In genomic region chr1:207808322-207808705, GRCh38 we compare ENCODE assay signal across 9 cellular contexts. TPM values are rescaled to one million over a fixed set of nuclear protein-coding genes. Genes with fewer than 3 reads are reported as not detected.
DNase-seq lines count a peak whose midpoint lies in the region; ATAC-seq and TF ChIP-seq lines count a peak whose summit lies in the region.
"Had no signal": no experiment of that assay in that cellular context is flagged by ENCODE, and none has a peak within 500 bp of the region (broad histone marks: within the 10 kb centered on the region; RNA-seq: fewer than 3 reads in every experiment).

No MANE protein-coding gene starts in this region.

- H3K4me1 ChIP-seq in gastroesophageal sphincter (peaks cover 46 to 100% (median 87%) of the 10 kb centered on the region in 3 donors), gastrocnemius medialis (peaks cover 83 to 94% of the 10 kb centered on the region in 2 donors)

- H3K4me3 ChIP-seq in gastroesophageal sphincter (no peak overlapping the region), gastrocnemius medialis (peak overlapping the region in 3 of 4 donors; percentile 11 to 26 (median 23))

- intact Hi-C loops in gastrocnemius medialis (cut with DNase I; ENCODE audit: low total_unique reads): loop anchor here (10.0 kb wide), 1 partner anchor 426 kb away; no protein-coding TSS in a partner anchor

- 45 to 75% methylated on average over 2 to 5 of the region's 7 CpGs for WGBS in gastroesophageal sphincter (ENCODE audit: low coverage in 1 of 2), 2 donors

- in situ Hi-C loops in gastrocnemius medialis (cut with MboI; ENCODE audit: low sequenced_read_pairs in 4 of 4): loop anchor here in 1 of 4 donors (25.0 kb wide), 1 partner anchor 1121 kb away; the partner anchor contains the start of gene MAPKAPK2

- no peaks in the 10 kb centered on the region for H3K27me3 ChIP-seq in gastroesophageal sphincter
- H3K27me3 ChIP-seq in gastrocnemius medialis: no peaks in the 10 kb centered on the region

- H3K27ac ChIP-seq in gastroesophageal sphincter (peak overlapping the region in 3 of 4 donors; percentile 88 to 99 (median 97)), gastrocnemius medialis (peak overlapping the region; percentile 96 to 100 (median 99))

- TF ChIP-seq CTCF in gastroesophageal sphincter (IDR thresholded peaks at IDR 0.05) (no peak), gastrocnemius medialis (IDR thresholded peaks at IDR 0.05 in 4 of 5, conservative IDR thresholded peaks at IDR 0.05 in 1 of 5) (no peak)

- peak; percentile 30 for DNase-seq in DMS79 treated with DMSO at 0.1 percent for 48 hours (lab: John Stamatoyannopoulos, UW)
- peak; percentile 9 for DNase-seq in SHP77 treated with DMSO at 0.1 percent for 48 hours (lab: John Stamatoyannopoulos, UW)
- peak; percentile 70 to 88 for DNase-seq in gastrocnemius medialis
- no peak for DNase-seq in mesenteric fat pad (ENCODE audit: low spot score)
- DNase-seq in SKM-1 (lab: John Stamatoyannopoulos, UW; ENCODE audit: unreplicated experiment): no peak
- DNase-seq: NCI-H524 had no signal

- H3K9me3 ChIP-seq in gastroesophageal sphincter (no peaks in the 10 kb centered on the region), gastrocnemius medialis (no peaks in the 10 kb centered on the region)

- ATAC-seq in gastroesophageal sphincter: no peak
- peak; percentile 4 to 43 for ATAC-seq in gastrocnemius medialis
- ATAC-seq in GM18867 (IDR thresholded peaks at IDR 0.05; ENCODE audit: unreplicated experiment): no peak
- ATAC-seq in GM18502 (IDR thresholded peaks at IDR 0.05; ENCODE audit: poor library complexity, unreplicated experiment): no peak

- peaks cover 7 to 100% of the 10 kb centered on the region in 2 donors for H3K36me3 ChIP-seq in gastroesophageal sphincter
- peaks cover 8 to 73% of the 10 kb centered on the region in 2 donors for H3K36me3 ChIP-seq in gastrocnemius medialis

- TF ChIP-seq POLR2A in gastroesophageal sphincter (IDR thresholded peaks at IDR 0.05) (no peak), gastrocnemius medialis (IDR thresholded peaks at IDR 0.05) (peak; percentile 51 to 55)

- no peak for TF ChIP-seq EP300 in gastroesophageal sphincter (IDR thresholded peaks at IDR 0.05)

RNA-seq across cellular contexts. Expression of gene CD46, which starts 56.5 kb away (rescaled TPM):
- total RNA-seq in gastroesophageal sphincter (100 to 1,000 TPM in 2 of 4 donors, 10 to 100 TPM in 2; 69.1 to 117 (median 98.6) TPM), gastrocnemius medialis (100 to 1,000 TPM in 2 of 4 donors, 10 to 100 TPM in 2; 42.1 to 101 (median 80.2) TPM), mesenteric fat pad (242 TPM)

Comparison
In these comparisons a context has a peak if more than half of its experiments do, and no peak if none do; other contexts are left out.
1. DNase-seq: peak in DMS79 treated with DMSO at 0.1 percent for 48 hours (single experiment), SHP77 treated with DMSO at 0.1 percent for 48 hours (single experiment) and gastrocnemius medialis (2 of 2); none in mesenteric fat pad (single experiment) and SKM-1 (single experiment).
2. ATAC-seq: peak in gastrocnemius medialis (2 of 2); none in gastroesophageal sphincter (single experiment), GM18867 (single experiment) and GM18502 (single experiment).
3. H3K4me3 ChIP-seq: peak in gastrocnemius medialis (3 of 4); none in gastroesophageal sphincter (0 of 2).
4. POLR2A ChIP-seq: peak in gastrocnemius medialis (2 of 2); none in gastroesophageal sphincter (0 of 2).